ENCODE assay signal across 21 cellular contexts in genomic region chr3:38386992-38387750, GRCh38. TPM values are rescaled to one million over a fixed set of nuclear protein-coding genes. Genes with fewer than 3 reads are reported as not detected.
DNase-seq lines count a peak whose midpoint lies in the region; ATAC-seq, FAIRE-seq and TF ChIP-seq lines count a peak whose summit lies in the region.
"Had no signal": no experiment of that assay in that cellular context is flagged by ENCODE, and none has a peak within 500 bp of the region (broad histone marks: within the 10 kb centered on the region; RNA-seq: fewer than 3 reads in every experiment).

No MANE protein-coding gene starts in this region.

- H3K9ac ChIP-seq in K562 (ENCODE audit: insufficient read depth in 1 of 2, low read depth in 2 of 2, low read length in 2 of 2) = no peak overlapping the region
- H3K9ac ChIP-seq: BLaER1 treated with 17β-estradiol and CSF1 and Interleukin-3, amounts not matched to agents 10 nM and 100 nM had no signal

- H3K27ac Mint-ChIP-seq in type B pancreatic cell = no peak overlapping the region
- H3K27ac Mint-ChIP-seq: B cell; CD4-positive, CD25-positive, alpha-beta regulatory T cell; CD8-positive, alpha-beta memory T cell had no signal

- CTCF ChIA-PET in HEK293 (lab: Yijun Ruan, JAX) = interaction anchor here (0.6 kb wide), 2 partner anchors 18 to 169 kb away, joined by 3 to 4 read pairs; no protein-coding TSS in a partner anchor
- CTCF ChIA-PET in K562 (lab: Yijun Ruan, JAX; ENCODE audit: low intra/inter-chr PET ratio) = no interaction called here

- no TSS peak for BruUV-seq in K562 (replicated peaks; lab: Mats Ljungman, UMichigan)

- peaks cover 3% of the 10 kb centered on the region for H3K9me1 ChIP-seq in K562 (ENCODE audit: control insufficient read depth, insufficient read depth, low read length)

- H3K4me1 ChIP-seq in HEK293 (ENCODE audit: control insufficient read depth, insufficient read depth, low read length) (no peaks in the 10 kb centered on the region), K562 (replicated peaks in 1 of 2; ENCODE audit: control insufficient read depth in 2 of 2, insufficient read depth in 2 of 2, low read length in 2 of 2) (no peaks in the 10 kb centered on the region)
- H3K4me1 ChIP-seq: A549 had no signal

- H3K36me3 ChIP-seq in HEK293 (ENCODE audit: control insufficient read depth in 2 of 2, insufficient read depth in 1 of 2, low read length in 2 of 2) = peaks cover 0 to 62% of the 10 kb centered on the region in 2 experiments; a peak in 2 of 3 replicates
- peaks cover 59% of the 10 kb centered on the region; the same call in 2 of the 3 replicates for H3K36me3 ChIP-seq in K562 (ENCODE audit: control insufficient read depth, insufficient read depth, low read length)

- intact Hi-C loops in K562 (cut with micrococcal nuclease) = no loop called here

- H3K36me3 Mint-ChIP-seq in type B pancreatic cell = peaks cover 33% of the 10 kb centered on the region
- H3K36me3 Mint-ChIP-seq: CD4-positive, CD25-positive, alpha-beta regulatory T cell had no signal

- no peaks in the 10 kb centered on the region for H3K27me3 ChIP-seq in K562 (ENCODE audit: control insufficient read depth in 2 of 2, insufficient read depth in 2 of 2, low read length in 2 of 2)
- H3K27me3 ChIP-seq: BLaER1 treated with 17β-estradiol and CSF1 and Interleukin-3, amounts not matched to agents 10 nM and 100 nM had no signal

- H3K4me1 Mint-ChIP-seq in type B pancreatic cell (ENCODE audit: unreplicated experiment) = no peaks in the 10 kb centered on the region
- H3K4me1 Mint-ChIP-seq: B cell; CD4-positive, alpha-beta memory T cell; CD8-positive, alpha-beta memory T cell had no signal

- H3K4me3 ChIP-seq in HEK293 (ENCODE audit: low read depth, low read length) = no peak overlapping the region
- no peak overlapping the region for H3K4me3 ChIP-seq in K562
- H3K4me3 ChIP-seq: A549; BLaER1 treated with 17β-estradiol and CSF1 and Interleukin-3, amounts not matched to agents 10 nM and 100 nM had no signal

- no peaks in the 10 kb centered on the region for H4K20me1 ChIP-seq in K562 (replicated peaks; ENCODE audit: control insufficient read depth, insufficient read depth, low read length)
- H4K20me1 ChIP-seq: BLaER1 treated with 17β-estradiol and CSF1 and Interleukin-3, amounts not matched to agents 10 nM and 100 nM had no signal

- H3K27ac ChIP-seq in HEK293 (ENCODE audit: extremely low read depth, low read depth, low read length) = no peak overlapping the region
- H3K27ac ChIP-seq in K562 (ENCODE audit: extremely low read depth, low read depth, low read length) = no peak overlapping the region
- H3K27ac ChIP-seq: 22Rv1; A549; BLaER1 treated with 17β-estradiol and CSF1 and Interleukin-3, amounts not matched to agents 10 nM and 100 nM; C4-2B had no signal

- POLR2A ChIA-PET in HEK293 (lab: Yijun Ruan, JAX) (no interaction called here), K562 (lab: Yijun Ruan, JAX) (interaction anchor here (0.9 kb wide), 1 partner anchor 291 kb away, joined by 3 read pairs; no protein-coding TSS in a partner anchor)

- no peak for TF ChIP-seq POLR2A in K562 (conservative IDR thresholded peaks at IDR 0.05)

- H2AFZ ChIP-seq in K562 (ENCODE audit: low read depth, low read length) = no peak overlapping the region

- DNase-seq in K562 (ENCODE audit: extremely low read depth in 1 of 4, low spot score in 3 of 4) = no peak
- peak; percentile 11 for DNase-seq in mesenteric fat pad (ENCODE audit: low spot score)
- peak; percentile 7 for DNase-seq in type B pancreatic cell (ENCODE audit: extremely low spot score, unreplicated experiment)
- DNase-seq in activated CD4-positive, alpha-beta T cell treated with anti-CD3 and anti-CD28 coated beads for 1 hour = no peak
- DNase-seq in NCI-H748 (lab: John Stamatoyannopoulos, UW; ENCODE audit: unreplicated experiment) = no peak
- DNase-seq: AML-193; CD4-positive, alpha-beta memory T cell; CD4-positive, CD25-positive, alpha-beta regulatory T cell; CD8-positive, alpha-beta memory T cell; COR-L47; DMS79 treated with DMSO at 0.1 percent for 48 hours; GF-D8 had no signal

- H3K4me3 Mint-ChIP-seq in type B pancreatic cell = no peak overlapping the region
- H3K4me3 Mint-ChIP-seq: B cell; CD4-positive, alpha-beta memory T cell; CD4-positive, CD25-positive, alpha-beta regulatory T cell; CD8-positive, alpha-beta memory T cell had no signal

- no peak for FAIRE-seq in K562 (lab: Jason Lieb, UNC)
- FAIRE-seq: GM12892, GM18507 had no signal

- TF ChIP-seq CTCF in HEK293 (tag by site-specific recombination; IDR thresholded peaks at IDR 0.05) (no peak), K562 (IDR thresholded peaks at IDR 0.05 in 2 of 3, conservative IDR thresholded peaks at IDR 0.05 in 1 of 3; ENCODE audit: insufficient read depth in 2 of 3, low read depth in 1 of 3, low read length in 3 of 3) (no peak), type B pancreatic cell (conservative IDR thresholded peaks at IDR 0.05) (no peak)

- ATAC-seq in K562 (no peak), GM21390 (IDR thresholded peaks at IDR 0.05; ENCODE audit: unreplicated experiment) (no peak)
- ATAC-seq: A549 had no signal

- no peak for TF ChIP-seq EP300 in K562 (IDR thresholded peaks at IDR 0.05; ENCODE audit: low read length)

- TF ChIP-seq RAD21 in K562 (CRISPR knock-in tag; conservative IDR thresholded peaks at IDR 0.05 in 1 of 2, IDR thresholded peaks at IDR 0.05 in 1 of 2) = no peak

- peaks cover 5% of the 10 kb centered on the region for H3K9me3 Mint-ChIP-seq in type B pancreatic cell

- H3K79me2 ChIP-seq in K562 (ENCODE audit: control insufficient read depth, insufficient read depth, low read length) = no peaks in the 10 kb centered on the region

- H3K27me3 Mint-ChIP-seq in type B pancreatic cell = no peaks in the 10 kb centered on the region
- H3K27me3 Mint-ChIP-seq: B cell; CD4-positive, alpha-beta memory T cell; CD4-positive, CD25-positive, alpha-beta regulatory T cell had no signal

- WGBS in K562 (ENCODE audit: insufficient coverage, low coverage, missing lambda C conversion rate) = 96% methylated on average over 5 of the region's 5 CpGs

- in situ Hi-C loops in K562 (cut with MboI) = no loop called here

- H3K4me2 ChIP-seq in K562 (ENCODE audit: insufficient read depth, low read length) = no peak overlapping the region
- H3K4me2 ChIP-seq: A549; BLaER1 treated with 17β-estradiol and CSF1 and Interleukin-3, amounts not matched to agents 10 nM and 100 nM had no signal

- H3K9me3 ChIP-seq in HEK293 (ENCODE audit: control insufficient read depth, insufficient read depth, low read depth, low read length) = no peaks in the 10 kb centered on the region
- H3K9me3 ChIP-seq in K562 (replicated peaks; ENCODE audit: control insufficient read depth, insufficient read depth, low read depth, low read length) = peaks cover 3% of the 10 kb centered on the region

TF ChIP-seq in HEK293, 187 proteins besides CTCF, POLR2A, EP300 and RAD21:
- TF ChIP-seq ZNF558 (tag by site-specific recombination; IDR thresholded peaks at IDR 0.05) (peak; percentile 99), ZNF747 (tag by site-specific recombination; IDR thresholded peaks at IDR 0.05) (no peak), ZNF274 (IDR thresholded peaks at IDR 0.05; ENCODE audit: low read length) (no peak), ZNF274 (tag by site-specific recombination; IDR thresholded peaks at IDR 0.05; ENCODE audit: borderline replicate concordance) (no peak)

TF ChIP-seq in K562, 482 proteins besides CTCF, POLR2A, EP300 and RAD21:
- TF ChIP-seq CBX3 (IDR thresholded peaks at IDR 0.05; ENCODE audit: borderline replicate concordance in 1 of 2, low read length in 2 of 2) (0 out of 3 replicates have a peak, but pooled peaks of 1 of the 2 experiments have one; percentile 38), ZNF280A (IDR thresholded peaks at IDR 0.05; ENCODE audit: low read depth, partially characterized antibody) (peak; percentile 48)
- TF ChIP-seq, protein P1, sequence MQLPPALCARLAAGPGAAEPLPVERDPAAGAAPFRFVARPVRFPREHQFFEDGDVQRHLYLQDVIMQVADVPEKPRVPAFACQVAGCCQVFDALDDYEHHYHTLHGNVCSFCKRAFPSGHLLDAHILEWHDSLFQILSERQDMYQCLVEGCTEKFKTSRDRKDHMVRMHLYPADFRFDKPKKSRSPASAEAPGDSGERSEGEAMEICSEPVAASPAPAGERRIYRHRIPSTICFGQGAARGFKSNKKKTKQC (CRISPR knock-in tag; IDR thresholded peaks at IDR 0.05) = no peak

RNA-seq across cellular contexts. Expression of gene XYLB, which starts 40.6 kb away (rescaled TPM):
- total RNA-seq in K562 (2011; cell fraction: chromatin; rRNA removed; ENCODE audit: low replicate concordance) = 148 and 195 TPM in 2 replicates
- 85.0 and 125 TPM in 2 replicates for total RNA-seq in K562 (2011; cell fraction: nucleolus; rRNA removed)
- total RNA-seq in K562 (2011; cell fraction: nucleoplasm; rRNA removed) = 115 and 137 TPM in 2 replicates
- total RNA-seq in K562 (2014; rRNA removed) (10.6 and 17.3 TPM in 2 replicates), K562 (2014; rRNA removed; fragmentation: Illumina TruSeq; extraction: Trizol) (10.6 and 13.2 TPM in 2 replicates), K562 (2015; rRNA removed; fragmentation: Illumina TruSeq; extraction: Trizol) (12.5 and 14.6 TPM in 2 replicates), K562 (2021) (19.5 and 20.2 TPM in 2 replicates), mesenteric fat pad (5.2 TPM), type B pancreatic cell (ENCODE audit: low replicate concordance) (7.3 and 10.2 TPM in 2 replicates)
- polyA plus RNA-seq in K562 (2011; rRNA removed) (12.7 and 15.1 TPM in 2 replicates), K562 (2014; fragmentation: Illumina TruSeq; extraction: Trizol) (15.5 and 17.0 TPM in 2 replicates), K562 (2014; fragmentation: Nextera tagmentation; extraction: Ambion mirVana) (1 to 10 TPM; 4.0 to 6.1 TPM), K562 (2014; rRNA removed) (12.5 and 12.8 TPM in 2 replicates)
- polyA plus RNA-seq in K562 (2011; cell fraction: cytosol; rRNA removed) = 9.9 and 11.6 TPM in 2 replicates
- 40.1 and 59.5 TPM in 2 replicates for polyA plus RNA-seq in K562 (2011; cell fraction: nucleus; rRNA removed)
- 11.7 and 15.5 TPM in 2 replicates for polyA plus RNA-seq in K562 (2012)
- 26.1 and 33.6 TPM in 2 replicates for polyA minus RNA-seq in K562 (2011; rRNA and poly(A)+ RNA removed)
- 9.7 and 11.9 TPM in 2 replicates for polyA minus RNA-seq in K562 (2011; cell fraction: cytosol; rRNA and poly(A)+ RNA removed)
- 43.8 and 54.1 TPM in 2 replicates for polyA minus RNA-seq in K562 (2011; cell fraction: nucleus; rRNA and poly(A)+ RNA removed)

Comparison
In these comparisons a context has a peak if more than half of its experiments do, and no peak if none do; other contexts are left out.
1. DNase-seq: peak in mesenteric fat pad (single experiment) and type B pancreatic cell (single experiment); none in K562 (0 of 4), activated CD4-positive, alpha-beta T cell treated with anti-CD3 and anti-CD28 coated beads for 1 hour (single experiment) and NCI-H748 (single experiment).